22 cellular contexts compared by ENCODE assay signal in the genomic region with DNA sequence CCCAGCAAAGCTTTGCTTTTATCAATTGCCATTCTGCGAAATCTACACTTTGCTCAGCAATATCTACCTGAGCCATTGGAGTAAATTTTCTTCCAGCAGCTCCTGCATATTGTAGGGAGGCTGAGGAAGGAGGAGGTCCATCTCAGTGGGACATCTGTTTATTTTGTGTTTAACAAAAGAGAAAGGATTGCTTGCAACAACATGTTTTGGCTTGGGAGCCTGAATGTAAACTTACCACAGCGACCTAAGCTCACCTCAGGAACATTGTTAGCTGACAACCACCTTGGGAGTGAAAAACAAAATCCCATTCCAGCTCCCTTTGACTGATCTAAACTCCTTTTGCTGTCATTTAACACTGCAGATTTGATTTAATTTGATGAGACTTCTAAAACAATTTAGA.
"Had no signal": no experiment of that assay in that cellular context is flagged by ENCODE, and none has a peak within 500 bp of the region (broad histone marks: within the 10 kb centered on the region; RNA-seq: fewer than 3 reads in every experiment).

No MANE protein-coding gene starts in this region.

- H3K9me3 ChIP-seq: adrenal gland, lower lobe of right lung had no signal

- H3K9me3 Mint-ChIP-seq: activated T-helper 1 cell treated with anti-CD3 and anti-CD28 coated beads, Interleukin-12 subunit alpha, Interleukin-12 subunit beta, Interleukin-2, Interleukin-4 antibody, amounts not matched to agents 30 ng/mL and 10 ng/mL and 1 ng/mL, durations not matched to agents 14 hours and 24 hours and 36 hours had no signal

- H3K4me3 ChIP-seq: adrenal gland, breast epithelium, coronary artery, gastroesophageal sphincter, heart left ventricle, lower lobe of right lung, thoracic aorta had no signal

- H3K36me3 Mint-ChIP-seq: activated naive CD4-positive, alpha-beta T cell treated with anti-CD3 and anti-CD28 coated beads, Interleukin-2, amount 50 U/mL, for 72 hours; natural killer cell treated with Interleukin-12 subunit alpha and Interleukin-12 subunit beta and Interleukin-15 and Interleukin-18, amount 100 ng/mL, for 72 hours; stimulated activated memory B cell treated with anti-CD40 and anti-IgM and Interleukin-4, amounts not matched to agents 10 μg/mL and 1 μg/mL and 100 μg/mL, for 72 hours had no signal

- H3K27ac Mint-ChIP-seq: activated CD4-positive, alpha-beta T cell treated with anti-CD3 and anti-CD28 coated beads for 36 hours; activated naive CD4-positive, alpha-beta T cell treated with anti-CD3 and anti-CD28 coated beads, Interleukin-2, amount 50 U/mL, for 72 hours; activated T-helper 1 cell treated with anti-CD3 and anti-CD28 coated beads, Interleukin-12 subunit alpha, Interleukin-12 subunit beta, Interleukin-2, Interleukin-4 antibody, amounts not matched to agents 30 ng/mL and 10 ng/mL and 1 ng/mL, durations not matched to agents 14 hours and 24 hours and 36 hours; mesothelial cell of epicardium; natural killer cell treated with Interleukin-12 subunit alpha and Interleukin-12 subunit beta and Interleukin-15 and Interleukin-18, amount 100 ng/mL, for 72 hours; stimulated activated memory B cell treated with anti-CD40 and anti-IgM and Interleukin-4, amounts not matched to agents 10 μg/mL and 1 μg/mL and 100 μg/mL, for 72 hours had no signal

- ATAC-seq: activated CD4-positive, alpha-beta T cell treated with anti-CD3 and anti-CD28 coated beads for 36 hours; activated naive CD4-positive, alpha-beta T cell treated with anti-CD3 and anti-CD28 coated beads, Interleukin-2, amount 50 U/mL, for 72 hours; gastroesophageal sphincter; heart left ventricle; left colon; lower lobe of right lung; natural killer cell treated with Interleukin-12 subunit alpha and Interleukin-12 subunit beta and Interleukin-15 and Interleukin-18, amount 100 ng/mL, for 72 hours; sciatic nerve; stimulated activated memory B cell treated with anti-CD40 and anti-IgM and Interleukin-4, amounts not matched to agents 10 μg/mL and 1 μg/mL and 100 μg/mL, for 72 hours had no signal

- H3K27me3 ChIP-seq: breast epithelium had no signal

- H3K27ac ChIP-seq: adrenal gland, breast epithelium, coronary artery, gastroesophageal sphincter, heart left ventricle, lower lobe of right lung, thoracic aorta, WERI-Rb-1 had no signal

- DNase-seq: activated CD4-positive, alpha-beta T cell treated with anti-CD3 and anti-CD28 coated beads for 36 hours; activated CD4-positive, alpha-beta T cell treated with anti-CD3 and anti-CD28 coated beads, Interleukin-2, amount 50 U/mL, for 48 hours; activated gamma-delta T cell treated with Interleukin-2 at 50 U/mL for 16 hours; activated T-cell treated with anti-CD3 and anti-CD28 coated beads for 4 hours; adrenal gland; heart left ventricle; islet precursor cell; left colon; lower lobe of right lung; nucleus accumbens; stimulated activated CD4-positive, alpha-beta T cell treated with anti-CD3 and anti-CD28 coated beads, Interleukin-4, amount 100 ng/mL, for 24 hours; WERI-Rb-1 had no signal

- H3K27me3 Mint-ChIP-seq: stimulated activated memory B cell treated with anti-CD40 and anti-IgM and Interleukin-4, amounts not matched to agents 10 μg/mL and 1 μg/mL and 100 μg/mL, for 72 hours had no signal

- H3K4me1 Mint-ChIP-seq: activated CD4-positive, alpha-beta T cell treated with anti-CD3 and anti-CD28 coated beads for 36 hours; mesothelial cell of epicardium; stimulated activated memory B cell treated with anti-CD40 and anti-IgM and Interleukin-4, amounts not matched to agents 10 μg/mL and 1 μg/mL and 100 μg/mL, for 72 hours had no signal

- H3K4me1 ChIP-seq: adrenal gland, breast epithelium, gastroesophageal sphincter, heart left ventricle, lower lobe of right lung had no signal

- H3K4me3 Mint-ChIP-seq: activated CD4-positive, alpha-beta T cell treated with anti-CD3 and anti-CD28 coated beads for 36 hours; activated T-helper 1 cell treated with anti-CD3 and anti-CD28 coated beads, Interleukin-12 subunit alpha, Interleukin-12 subunit beta, Interleukin-2, Interleukin-4 antibody, amounts not matched to agents 30 ng/mL and 10 ng/mL and 1 ng/mL, durations not matched to agents 14 hours and 24 hours and 36 hours; mesothelial cell of epicardium; natural killer cell treated with Interleukin-12 subunit alpha and Interleukin-12 subunit beta and Interleukin-15 and Interleukin-18, amount 100 ng/mL, for 72 hours; stimulated activated memory B cell treated with anti-CD40 and anti-IgM and Interleukin-4, amounts not matched to agents 10 μg/mL and 1 μg/mL and 100 μg/mL, for 72 hours had no signal

- H3K36me3 ChIP-seq: adrenal gland, breast epithelium, gastroesophageal sphincter, heart left ventricle, lower lobe of right lung, thoracic aorta, WERI-Rb-1 had no signal
